Comparison of ENCODE assay signal across 19 cellular contexts in the genomic region with DNA sequence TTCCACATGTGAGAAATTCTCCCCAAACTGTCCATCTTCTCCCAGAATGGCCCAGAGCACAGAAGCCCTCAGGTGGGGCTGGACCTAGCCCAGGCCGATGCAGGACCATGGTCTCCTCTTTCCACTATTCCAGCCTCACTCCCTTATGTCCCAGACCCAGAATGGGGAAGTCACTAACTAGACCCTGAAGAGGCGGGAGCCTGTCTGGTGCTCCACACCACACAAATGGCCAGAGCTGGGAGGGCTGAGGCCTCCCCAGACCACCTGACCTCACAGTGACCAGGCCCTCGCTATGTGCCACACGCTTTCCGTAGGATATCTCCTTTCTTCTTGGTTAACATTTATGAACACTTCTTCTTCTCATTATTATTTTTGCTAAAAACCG. TPM values are rescaled to one million over a fixed set of nuclear protein-coding genes. Genes with fewer than 3 reads are reported as not detected.
A peak's percentile ranks its signal among the peaks of the same experiment; 100 is the strongest.
DNase-seq lines count a peak whose midpoint lies in the region; ATAC-seq, FAIRE-seq and TF ChIP-seq lines count a peak whose summit lies in the region.
"Had no signal": no experiment of that assay in that cellular context is flagged by ENCODE, and none has a peak within 500 bp of the region (broad histone marks: within the 10 kb centered on the region; RNA-seq: fewer than 3 reads in every experiment).

No MANE protein-coding gene starts in this region.

- intact Hi-C loops in IMR-90 (cut with micrococcal nuclease) (no loop called here), K562 (cut with micrococcal nuclease) (no loop called here)

- TF ChIP-seq RAD21 in IMR-90 (IDR thresholded peaks at IDR 0.05; ENCODE audit: low read length): no peak
- TF ChIP-seq RAD21 in K562 (CRISPR knock-in tag; conservative IDR thresholded peaks at IDR 0.05 in 1 of 2, IDR thresholded peaks at IDR 0.05 in 1 of 2): no peak

- no peaks in the 10 kb centered on the region for H3K79me2 ChIP-seq in K562 (ENCODE audit: control insufficient read depth, insufficient read depth, low read length)

- H3K36me3 ChIP-seq in IMR-90 (ENCODE audit: control insufficient read depth, insufficient read depth, low read length): no peaks in the 10 kb centered on the region
- no peaks in the 10 kb centered on the region for H3K36me3 ChIP-seq in K562 (ENCODE audit: control insufficient read depth, insufficient read depth, low read length)

- in situ Hi-C loops in IMR-90 (cut with MboI; ENCODE audit: low sequenced_read_pairs) (no loop called here), K562 (cut with MboI) (no loop called here)

- H3K79me1 ChIP-seq in IMR-90 (ENCODE audit: low read depth in 1 of 2, low read length in 2 of 2): no peaks in the 10 kb centered on the region

- no peak for TF ChIP-seq EP300 in K562 (IDR thresholded peaks at IDR 0.05; ENCODE audit: low read length)

- peaks cover 99% of the 10 kb centered on the region for H3K36me3 Mint-ChIP-seq in activated T-cell treated with anti-CD3 and anti-CD28 coated beads, Interleukin-2, amount 50 U/mL, for 24 hours (ENCODE audit: low read depth)
- H3K36me3 Mint-ChIP-seq in stimulated activated effector memory CD8-positive, alpha-beta T cell treated with anti-CD3 and anti-CD28 coated beads, Interleukin-12 subunit alpha, Interleukin-12 subunit beta, amount 100 ng/mL, for 72 hours: peaks cover 47% of the 10 kb centered on the region

- ATAC-seq in IMR-90 (ENCODE audit: low read depth): no peak
- ATAC-seq in K562: no peak
- no peak for ATAC-seq in stimulated activated effector memory CD8-positive, alpha-beta T cell treated with anti-CD3 and anti-CD28 coated beads, Interleukin-12 subunit alpha, Interleukin-12 subunit beta, amount 100 ng/mL, for 72 hours
- ATAC-seq: Panc1 had no signal

- CTCF ChIA-PET in IMR-90 (lab: Yijun Ruan, JAX) (no interaction called here), K562 (lab: Yijun Ruan, JAX; ENCODE audit: low intra/inter-chr PET ratio) (no interaction called here)

- H2AFZ ChIP-seq in IMR-90 (replicated peaks; ENCODE audit: low read length, poor library complexity) (no peak overlapping the region), K562 (ENCODE audit: low read depth, low read length) (no peak overlapping the region)

- no peak overlapping the region for H2AK5ac ChIP-seq in IMR-90 (ENCODE audit: low read depth, low read length)

- H4K8ac ChIP-seq in IMR-90 (ENCODE audit: low read depth in 2 of 2, low read length in 2 of 2): no peak overlapping the region

- no peaks in the 10 kb centered on the region for H3K27me3 Mint-ChIP-seq in activated T-cell treated with anti-CD3 and anti-CD28 coated beads, Interleukin-2, amount 50 U/mL, for 24 hours

- H3K27me3 ChIP-seq in IMR-90 (ENCODE audit: control insufficient read depth, insufficient read depth, low read length) (no peaks in the 10 kb centered on the region), K562 (ENCODE audit: control insufficient read depth in 2 of 2, insufficient read depth in 2 of 2, low read length in 2 of 2) (peaks cover 20 to 61% of the 10 kb centered on the region in 2 experiments)

- dilution Hi-C loops in IMR-90 (cut with HindIII; ENCODE audit: low sequenced_read_pairs, unreplicated experiment): no loop called here

- H2BK120ac ChIP-seq in IMR-90 (ENCODE audit: low read depth, low read length): no peak overlapping the region

- H2BK15ac ChIP-seq in IMR-90 (ENCODE audit: low read depth, low read length): no peak overlapping the region

- H3K4me3 ChIP-seq in IMR-90 (ENCODE audit: insufficient read depth, low read depth, low read length) (no peak overlapping the region), K562 (no peak overlapping the region)

- H3K9me3 ChIP-seq in IMR-90 (ENCODE audit: control insufficient read depth, insufficient read depth, low read length): no peaks in the 10 kb centered on the region
- no peaks in the 10 kb centered on the region for H3K9me3 ChIP-seq in K562 (replicated peaks; ENCODE audit: control insufficient read depth, insufficient read depth, low read depth, low read length)

- H3K9me1 ChIP-seq in IMR-90 (ENCODE audit: insufficient read depth, low read length): peaks cover 9% of the 10 kb centered on the region; the same call in 1 of the 2 replicates
- peaks cover 3% of the 10 kb centered on the region for H3K9me1 ChIP-seq in K562 (ENCODE audit: control insufficient read depth, insufficient read depth, low read length)

- no peak overlapping the region for H3K4me3 Mint-ChIP-seq in activated T-cell treated with anti-CD3 and anti-CD28 coated beads, Interleukin-2, amount 50 U/mL, for 24 hours
- no peak overlapping the region for H3K4me3 Mint-ChIP-seq in stimulated activated effector memory CD8-positive, alpha-beta T cell treated with anti-CD3 and anti-CD28 coated beads, Interleukin-12 subunit alpha, Interleukin-12 subunit beta, amount 100 ng/mL, for 72 hours

- no peak overlapping the region for H3K9ac ChIP-seq in IMR-90 (ENCODE audit: low read depth, low read length)
- H3K9ac ChIP-seq in K562 (ENCODE audit: insufficient read depth in 1 of 2, low read depth in 2 of 2, low read length in 2 of 2): no peak overlapping the region

- H4K91ac ChIP-seq in IMR-90 (ENCODE audit: insufficient read depth, low read depth, low read length): no peak overlapping the region

- peak overlapping the region; percentile 15 for H3K27ac Mint-ChIP-seq in activated T-cell treated with anti-CD3 and anti-CD28 coated beads, Interleukin-2, amount 50 U/mL, for 24 hours
- H3K27ac Mint-ChIP-seq in stimulated activated effector memory CD8-positive, alpha-beta T cell treated with anti-CD3 and anti-CD28 coated beads, Interleukin-12 subunit alpha, Interleukin-12 subunit beta, amount 100 ng/mL, for 72 hours: peak overlapping the region; percentile 69

- H3K14ac ChIP-seq in IMR-90 (replicated peaks; ENCODE audit: low read depth, low read length): no peak overlapping the region

- no peaks in the 10 kb centered on the region for H3K9me3 Mint-ChIP-seq in activated T-cell treated with anti-CD3 and anti-CD28 coated beads, Interleukin-2, amount 50 U/mL, for 24 hours
- H3K9me3 Mint-ChIP-seq in stimulated activated effector memory CD8-positive, alpha-beta T cell treated with anti-CD3 and anti-CD28 coated beads, Interleukin-12 subunit alpha, Interleukin-12 subunit beta, amount 100 ng/mL, for 72 hours: no peaks in the 10 kb centered on the region

- H2AK9ac ChIP-seq in IMR-90 (replicated peaks; ENCODE audit: low read depth, low read length, poor library complexity): peak overlapping the region; percentile 5

- no peak for FAIRE-seq in K562 (lab: Jason Lieb, UNC)
- FAIRE-seq: A204.1, GM12891 had no signal

- no peak overlapping the region for H3K23ac ChIP-seq in IMR-90 (ENCODE audit: low read depth, low read length)

- BruUV-seq in IMR-90 (replicated peaks; lab: Mats Ljungman, UMichigan) (no TSS peak), K562 (replicated peaks; lab: Mats Ljungman, UMichigan) (no TSS peak)

- H4K5ac ChIP-seq in IMR-90 (ENCODE audit: low read depth, low read length): no peak overlapping the region

- H2BK20ac ChIP-seq in IMR-90 (ENCODE audit: low read depth, low read length): no peak overlapping the region

- TF ChIP-seq CTCF in IMR-90 (conservative IDR thresholded peaks at IDR 0.05; ENCODE audit: low read depth, low read length) (no peak), K562 (IDR thresholded peaks at IDR 0.05 in 2 of 3, conservative IDR thresholded peaks at IDR 0.05 in 1 of 3; ENCODE audit: insufficient read depth in 2 of 3, low read depth in 1 of 3, low read length in 3 of 3) (no peak)

- WGBS in IMR-90 (ENCODE audit: extremely low coverage in 2 of 2, insufficient read length in 1 of 2), 2 experiments: 80% methylated on average over 1 of the region's 6 CpGs; no CpG with 5 or more reads in 1 of the 2 experiments
- WGBS in K562 (ENCODE audit: insufficient coverage, low coverage, missing lambda C conversion rate): 2% methylated on average over 6 of the region's 6 CpGs

- DNase-seq in activated T-cell treated with anti-CD3 and anti-CD28 coated beads, Interleukin-2, amount 50 U/mL, for 24 hours: peak; percentile 18
- no peak for DNase-seq in activated T-cell treated with anti-CD3 and anti-CD28 coated beads for 4 hours
- no peak for DNase-seq in IMR-90
- DNase-seq in K562 (ENCODE audit: extremely low read depth in 1 of 4, low spot score in 3 of 4): no peak
- DNase-seq in stimulated activated effector memory CD8-positive, alpha-beta T cell treated with anti-CD3 and anti-CD28 coated beads, Interleukin-12 subunit alpha, Interleukin-12 subunit beta, amount 100 ng/mL, for 72 hours (ENCODE audit: low spot score in 2 of 2): no peak
- DNase-seq in epidermal melanocyte (ENCODE audit: insufficient read length, low spot score): no peak
- no peak for DNase-seq in DMS153 (lab: John Stamatoyannopoulos, UW)
- DNase-seq in NK-92 treated with Interleukin-12 subunit alpha and Interleukin-12 subunit beta, amount 100 ng/mL, for 24 hours (lab: John Stamatoyannopoulos, UW): no peak
- DNase-seq: DMS 273 treated with DMSO at 0.1 percent for 48 hours, GF-D8, KG1, NCI-H1048, NCI-H2081 treated with DMSO at 0.1 percent for 48 hours, NCI-H510A treated with DMSO at 0.1 percent for 48 hours, NCI-H82 had no signal

- no peak overlapping the region for H2BK5ac ChIP-seq in IMR-90 (ENCODE audit: low read depth, low read length, poor library complexity, severe bottlenecking)

- POLR2A ChIA-PET in IMR-90 (lab: Charles Lee; ENCODE audit: unreplicated experiment) (no interaction called here), K562 (lab: Yijun Ruan, JAX) (interaction anchor here (0.8 kb wide), 2 partner anchors 77 to 230 kb away, joined by 3 read pairs; no protein-coding TSS in a partner anchor)

- H3K4me2 ChIP-seq in IMR-90 (ENCODE audit: low read depth, low read length): no peak overlapping the region
- H3K4me2 ChIP-seq in K562 (ENCODE audit: insufficient read depth, low read length): no peak overlapping the region

- no peak for TF ChIP-seq POLR2A in IMR-90 (IDR thresholded peaks at IDR 0.05; ENCODE audit: low read depth, low read length)
- no peak for TF ChIP-seq POLR2A in K562 (conservative IDR thresholded peaks at IDR 0.05)

- H3K4me1 ChIP-seq in IMR-90 (ENCODE audit: control insufficient read depth, insufficient read depth, low read length): peaks cover 11% of the 10 kb centered on the region
- H3K4me1 ChIP-seq in K562 (replicated peaks in 1 of 2; ENCODE audit: control insufficient read depth in 2 of 2, insufficient read depth in 2 of 2, low read length in 2 of 2): peaks cover 3 to 10% of the 10 kb centered on the region in 2 experiments; a peak in 3 of 5 replicates

- no peak overlapping the region for H3K56ac ChIP-seq in IMR-90 (ENCODE audit: extremely low read depth, insufficient read depth, low read length)

- H3K4me1 Mint-ChIP-seq in activated T-cell treated with anti-CD3 and anti-CD28 coated beads, Interleukin-2, amount 50 U/mL, for 24 hours (ENCODE audit: low read depth): peaks cover 7% of the 10 kb centered on the region
- H3K4me1 Mint-ChIP-seq in stimulated activated effector memory CD8-positive, alpha-beta T cell treated with anti-CD3 and anti-CD28 coated beads, Interleukin-12 subunit alpha, Interleukin-12 subunit beta, amount 100 ng/mL, for 72 hours: peaks cover 30% of the 10 kb centered on the region

- H3K18ac ChIP-seq in IMR-90 (ENCODE audit: low read depth, low read length): no peak overlapping the region

- H3K27ac ChIP-seq in IMR-90 (ENCODE audit: insufficient read depth, low read length): no peak overlapping the region
- H3K27ac ChIP-seq in K562 (ENCODE audit: extremely low read depth, low read depth, low read length): no peak overlapping the region
- H3K27ac ChIP-seq: C4-2B had no signal

- H4K20me1 ChIP-seq in IMR-90 (ENCODE audit: insufficient read depth, low read length) (peaks cover 2% of the 10 kb centered on the region; the same call in 1 of the 2 replicates), K562 (replicated peaks; ENCODE audit: control insufficient read depth, insufficient read depth, low read length) (no peaks in the 10 kb centered on the region)

- no peak overlapping the region for H3K4ac ChIP-seq in IMR-90 (ENCODE audit: low read depth, low read length)

RNA-seq across cellular contexts. Expression of gene EDN2, which starts 54.9 kb away (rescaled TPM):
- total RNA-seq in IMR-90 (2012; rRNA removed) (not detected in 2 replicates), K562 (2014; rRNA removed) (not detected in 2 replicates), K562 (2014; rRNA removed; fragmentation: Illumina TruSeq; extraction: Trizol) (not detected in 2 replicates), K562 (2015; rRNA removed; fragmentation: Illumina TruSeq; extraction: Trizol) (not detected in 2 replicates), K562 (2021) (not detected in 2 replicates)
- polyA plus RNA-seq in IMR-90 (2012; rRNA removed) (0.22 and 0.27 TPM in 2 replicates), K562 (2011; rRNA removed) (not detected in 2 replicates), K562 (2014; fragmentation: Illumina TruSeq; extraction: Trizol) (not detected in 2 replicates), K562 (2014; fragmentation: Nextera tagmentation; extraction: Ambion mirVana) (not detected), K562 (2014; rRNA removed) (not detected in 2 replicates)
- polyA plus RNA-seq in IMR-90 (2012; cell fraction: cytosol; rRNA removed): 0.05 and 0.14 TPM in 2 replicates
- 0.69 and 1.0 TPM in 2 replicates for polyA plus RNA-seq in IMR-90 (2012; cell fraction: nucleus; rRNA removed; ENCODE audit: low replicate concordance)
- total RNA-seq in K562 (2011; cell fraction: chromatin; rRNA removed; ENCODE audit: low replicate concordance): not detected in 2 replicates
- not detected in 2 replicates for total RNA-seq in K562 (2011; cell fraction: nucleolus; rRNA removed)
- total RNA-seq in K562 (2011; cell fraction: nucleoplasm; rRNA removed): not detected in 2 replicates
- not detected in 2 replicates for polyA plus RNA-seq in K562 (2011; cell fraction: cytosol; rRNA removed)
- polyA plus RNA-seq in K562 (2011; cell fraction: nucleus; rRNA removed): not detected in 2 replicates
- not detected in 2 replicates for polyA plus RNA-seq in K562 (2012)
- polyA minus RNA-seq in K562 (2011; rRNA and poly(A)+ RNA removed): not detected in 2 replicates
- not detected in 2 replicates for polyA minus RNA-seq in K562 (2011; cell fraction: cytosol; rRNA and poly(A)+ RNA removed)
- polyA minus RNA-seq in K562 (2011; cell fraction: nucleus; rRNA and poly(A)+ RNA removed): not detected in 2 replicates
